Comparison of ENCODE assay signal across 8 cellular contexts in the genomic region with DNA sequence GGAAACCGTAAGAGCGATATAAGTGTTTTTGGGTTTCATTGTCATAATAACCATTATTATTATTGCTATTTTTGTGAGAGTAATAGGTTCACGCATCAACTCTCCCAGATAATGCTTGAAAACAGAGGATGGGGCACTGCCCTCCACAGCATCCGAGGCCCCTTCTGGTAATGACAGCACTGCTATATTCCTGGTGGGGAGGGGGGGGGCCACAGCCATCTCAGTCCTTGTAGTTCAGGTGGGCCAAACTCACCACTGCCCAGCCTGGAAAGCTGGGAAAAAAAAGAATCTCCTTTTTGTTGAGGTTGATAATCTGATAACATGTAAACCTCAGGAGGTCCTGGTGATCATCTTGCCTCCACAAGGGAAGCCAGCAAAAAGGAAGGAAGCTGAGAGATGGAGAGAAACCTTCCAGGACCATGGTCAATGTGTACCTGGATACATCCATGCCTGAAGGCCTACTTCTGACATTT. TPM values are rescaled to one million over a fixed set of nuclear protein-coding genes. Genes with fewer than 3 reads are reported as not detected.
A peak's percentile ranks its signal among the peaks of the same experiment; 100 is the strongest.
DNase-seq lines count a peak whose midpoint lies in the region; ATAC-seq and TF ChIP-seq lines count a peak whose summit lies in the region.

No MANE protein-coding gene starts in this region.

- H2AFZ ChIP-seq in HCT116 (ENCODE audit: low read depth, low read length, poor library complexity, severe bottlenecking), result no peak overlapping the region

- no peak for TF ChIP-seq RAD21 in HCT116 (IDR thresholded peaks at IDR 0.05; ENCODE audit: low read depth)

- H3K27me3 Mint-ChIP-seq in activated CD4-positive, alpha-beta memory T cell treated with anti-CD3 and anti-CD28 coated beads, Interleukin-2, amount 10 ng/mL, durations not matched to agents 7 days and 5 days, result no peaks in the 10 kb centered on the region

- no peak for TF ChIP-seq POLR2A in HCT116 (IDR thresholded peaks at IDR 0.05; ENCODE audit: borderline replicate concordance, extremely low read depth, insufficient read depth, insufficient read length)

- no TSS peak for BruUV-seq in HCT116 (replicated peaks; lab: Mats Ljungman, UMichigan)

- H3K27ac Mint-ChIP-seq in activated CD4-positive, alpha-beta memory T cell treated with anti-CD3 and anti-CD28 coated beads, Interleukin-2, amount 10 ng/mL, durations not matched to agents 7 days and 5 days, result peak overlapping the region; percentile 97

- H3K9ac ChIP-seq in HCT116 (ENCODE audit: low read length), result peak overlapping the region; percentile 96

- H3K4me1 Mint-ChIP-seq in activated CD4-positive, alpha-beta memory T cell treated with anti-CD3 and anti-CD28 coated beads, Interleukin-2, amount 10 ng/mL, durations not matched to agents 7 days and 5 days, result peaks cover 27% of the 10 kb centered on the region

- no CpG with 5 or more reads among the region's 4 CpGs for WGBS in iPS DF 6.9 (ENCODE audit: insufficient coverage, insufficient read length)

- H3K4me2 ChIP-seq in HCT116 (ENCODE audit: low read length), result peak overlapping the region; percentile 77

- DNase-seq in HCT116 (ENCODE audit: low read depth, low spot score) (no peak), iPS DF 6.9 (ENCODE audit: low read depth, low spot score) (no peak), EL (no peak), NCI-H2107 treated with DMSO at 0.1 percent for 48 hours (lab: John Stamatoyannopoulos, UW; ENCODE audit: unreplicated experiment) (no peak)
- DNase-seq in activated CD4-positive, alpha-beta memory T cell treated with anti-CD3 and anti-CD28 coated beads, Interleukin-2, amount 10 ng/mL, durations not matched to agents 7 days and 5 days, result no peak
- DNase-seq in central memory CD4-positive, alpha-beta T cell, result no peak

- ATAC-seq in HCT116 (no peak), GM19467 (IDR thresholded peaks at IDR 0.05; ENCODE audit: unreplicated experiment) (no peak)

- intact Hi-C loops in HCT116 (cut with micrococcal nuclease), result loop anchor here (2.0 to 5.0 kb wide), 2 partner anchors 66 to 320 kb away; a partner anchor contains a TSS

- no peaks in the 10 kb centered on the region for H3K27me3 ChIP-seq in HCT116 (ENCODE audit: insufficient read depth, low read length)
- H3K27me3 ChIP-seq in iPS DF 6.9 (ENCODE audit: control insufficient read depth, insufficient read depth, low read length), result no peaks in the 10 kb centered on the region

- H3K9me3 ChIP-seq in HCT116 (ENCODE audit: control insufficient read depth in 1 of 2, insufficient read depth in 1 of 2, low read depth in 1 of 2, low read length in 2 of 2), result no peaks in the 10 kb centered on the region
- no peaks in the 10 kb centered on the region for H3K9me3 ChIP-seq in iPS DF 6.9 (ENCODE audit: control insufficient read depth, insufficient read depth, low read length)

- no peaks in the 10 kb centered on the region for H3K9me3 Mint-ChIP-seq in activated CD4-positive, alpha-beta memory T cell treated with anti-CD3 and anti-CD28 coated beads, Interleukin-2, amount 10 ng/mL, durations not matched to agents 7 days and 5 days

- CTCF ChIA-PET in HCT116 (lab: Charles Lee), result interaction anchor here (1.0 to 2.5 kb wide), 3 partner anchors 18 to 319 kb away, joined by 3 to 12 read pairs (median 3); no protein-coding TSS in a partner anchor
- CTCF ChIA-PET in activated CD4-positive, alpha-beta memory T cell treated with anti-CD3 and anti-CD28 coated beads, Interleukin-2, amount 10 ng/mL, durations not matched to agents 7 days and 5 days (lab: Charles Lee), result interaction anchor here (1.2 to 2.9 kb wide), 5 partner anchors 8 to 78 kb away, joined by 4 to 8 read pairs (median 6); a partner anchor contains a TSS

- no peaks in the 10 kb centered on the region for H3K9me2 ChIP-seq in HCT116 (ENCODE audit: insufficient read depth)

- peak overlapping the region; percentile 73 to 99 for H3K4me3 ChIP-seq in HCT116 (replicated peaks in 1 of 2; ENCODE audit: low read depth in 1 of 2, low read length in 2 of 2)
- peak overlapping the region; percentile 82; the same call in 1 of the 2 replicates for H3K4me3 ChIP-seq in iPS DF 6.9 (ENCODE audit: low read length)
- peak overlapping the region; percentile 64 to 93 (median 85) for H3K4me3 ChIP-seq in skin epidermis

- H3K4me3 Mint-ChIP-seq in activated CD4-positive, alpha-beta memory T cell treated with anti-CD3 and anti-CD28 coated beads, Interleukin-2, amount 10 ng/mL, durations not matched to agents 7 days and 5 days, result peak overlapping the region; percentile 99

- peaks cover 9% of the 10 kb centered on the region for H3K36me3 Mint-ChIP-seq in activated CD4-positive, alpha-beta memory T cell treated with anti-CD3 and anti-CD28 coated beads, Interleukin-2, amount 10 ng/mL, durations not matched to agents 7 days and 5 days (ENCODE audit: low read depth)

- peaks cover 0 to 4% of the 10 kb centered on the region in 2 experiments; a peak in 1 of 4 replicates for H3K36me3 ChIP-seq in HCT116 (ENCODE audit: control insufficient read depth in 1 of 2, insufficient read depth in 2 of 2, low read length in 2 of 2)
- H3K36me3 ChIP-seq in iPS DF 6.9 (ENCODE audit: control insufficient read depth, insufficient read depth, low read length), result no peaks in the 10 kb centered on the region

- peaks cover 19% of the 10 kb centered on the region for H3K79me2 ChIP-seq in HCT116 (ENCODE audit: insufficient read depth, low read length)

- H3K4me1 ChIP-seq in HCT116 (ENCODE audit: control insufficient read depth in 1 of 2, insufficient read depth in 2 of 2, low read length in 2 of 2) (peaks cover 11 to 23% of the 10 kb centered on the region in 2 experiments; a peak in 3 of 4 replicates), iPS DF 6.9 (ENCODE audit: control insufficient read depth, insufficient read depth, low read length) (no peaks in the 10 kb centered on the region)

- H3K27ac ChIP-seq in HCT116 (ENCODE audit: low read depth, low read length), result peak overlapping the region; percentile 87
- no peak overlapping the region for H3K27ac ChIP-seq in iPS DF 6.9 (ENCODE audit: low read length)
- H3K27ac ChIP-seq in skin epidermis, result peak overlapping the region in 16 of 21 experiments; percentile 83 to 97 (median 92)

- POLR2A ChIA-PET in HCT116 (lab: Charles Lee), result interaction anchor here (0.7 to 1.5 kb wide), 3 partner anchors 67 to 553 kb away, joined by 3 to 8 read pairs (median 6); a partner anchor contains a TSS
- POLR2A ChIA-PET in activated CD4-positive, alpha-beta memory T cell treated with anti-CD3 and anti-CD28 coated beads, Interleukin-2, amount 10 ng/mL, durations not matched to agents 7 days and 5 days (lab: Charles Lee), result interaction anchor here (0.9 to 5.1 kb wide), 12 partner anchors 8 to 450 kb away, joined by 3 to 70 read pairs (median 10); a partner anchor contains a TSS

- H4K20me1 ChIP-seq in HCT116 (ENCODE audit: insufficient read depth), result no peaks in the 10 kb centered on the region

- no peak for TF ChIP-seq CTCF in HCT116 (IDR thresholded peaks at IDR 0.05 in 2 of 3, conservative IDR thresholded peaks at IDR 0.05 in 1 of 3; ENCODE audit: borderline replicate concordance in 1 of 3, insufficient read depth in 1 of 3, low read depth in 2 of 3, low read length in 2 of 3)

- RAD21 ChIA-PET in HCT116 (lab: Charles Lee; ENCODE audit: low non-redundant PET in 1 of 2, low total read pairs in 2 of 2, uncharacterized antibody in 2 of 2, unreplicated experiment in 2 of 2), result no interaction called here

TF ChIP-seq in HCT116, 20 proteins besides CTCF, POLR2A, EP300 and RAD21 (continues in another document):
- no peak for TF ChIP-seq FOSL1 (IDR thresholded peaks at IDR 0.05; ENCODE audit: low read depth)
- no peak for TF ChIP-seq EZH2 (IDR thresholded peaks at IDR 0.05)
- TF ChIP-seq EZH2phosphoT487 (IDR thresholded peaks at IDR 0.05; ENCODE audit: borderline replicate concordance), result no peak
- TF ChIP-seq SRF (IDR thresholded peaks at IDR 0.05; ENCODE audit: low read depth), result no peak
- no peak for TF ChIP-seq CEBPB (IDR thresholded peaks at IDR 0.05; ENCODE audit: low read depth)
- TF ChIP-seq, protein P1, sequence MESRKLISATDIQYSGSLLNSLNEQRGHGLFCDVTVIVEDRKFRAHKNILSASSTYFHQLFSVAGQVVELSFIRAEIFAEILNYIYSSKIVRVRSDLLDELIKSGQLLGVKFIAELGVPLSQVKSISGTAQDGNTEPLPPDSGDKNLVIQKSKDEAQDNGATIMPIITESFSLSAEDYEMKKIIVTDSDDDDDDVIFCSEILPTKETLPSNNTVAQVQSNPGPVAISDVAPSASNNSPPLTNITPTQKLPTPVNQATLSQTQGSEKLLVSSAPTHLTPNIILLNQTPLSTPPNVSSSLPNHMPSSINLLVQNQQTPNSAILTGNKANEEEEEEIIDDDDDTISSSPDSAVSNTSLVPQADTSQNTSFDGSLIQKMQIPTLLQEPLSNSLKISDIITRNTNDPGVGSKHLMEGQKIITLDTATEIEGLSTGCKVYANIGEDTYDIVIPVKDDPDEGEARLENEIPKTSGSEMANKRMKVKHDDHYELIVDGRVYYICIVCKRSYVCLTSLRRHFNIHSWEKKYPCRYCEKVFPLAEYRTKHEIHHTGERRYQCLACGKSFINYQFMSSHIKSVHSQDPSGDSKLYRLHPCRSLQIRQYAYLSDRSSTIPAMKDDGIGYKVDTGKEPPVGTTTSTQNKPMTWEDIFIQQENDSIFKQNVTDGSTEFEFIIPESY (IDR thresholded peaks at IDR 0.05; ENCODE audit: extremely low read depth, insufficient replicate concordance, low read length), result no peak
- no peak for TF ChIP-seq SP1 (IDR thresholded peaks at IDR 0.05; ENCODE audit: low read depth)
- no peak for TF ChIP-seq ZNF274 (IDR thresholded peaks at IDR 0.05; ENCODE audit: low read depth, low read length)

RNA-seq across cellular contexts. Expression of a gene that starts 0.7 kb away (rescaled TPM):
- 12.2 TPM for total RNA-seq in HCT116 (2021; ENCODE audit: unreplicated experiment)
- polyA plus RNA-seq in HCT116 (2012), result 12.3 and 13.2 TPM in 2 replicates
- total RNA-seq in activated CD4-positive, alpha-beta memory T cell treated with anti-CD3 and anti-CD28 coated beads, Interleukin-2, amount 10 ng/mL, durations not matched to agents 7 days and 5 days, result 1 to 10 TPM; 8.6 to 9.6 TPM
